ENCODE assay signal across 8 cellular contexts in the genomic region with DNA sequence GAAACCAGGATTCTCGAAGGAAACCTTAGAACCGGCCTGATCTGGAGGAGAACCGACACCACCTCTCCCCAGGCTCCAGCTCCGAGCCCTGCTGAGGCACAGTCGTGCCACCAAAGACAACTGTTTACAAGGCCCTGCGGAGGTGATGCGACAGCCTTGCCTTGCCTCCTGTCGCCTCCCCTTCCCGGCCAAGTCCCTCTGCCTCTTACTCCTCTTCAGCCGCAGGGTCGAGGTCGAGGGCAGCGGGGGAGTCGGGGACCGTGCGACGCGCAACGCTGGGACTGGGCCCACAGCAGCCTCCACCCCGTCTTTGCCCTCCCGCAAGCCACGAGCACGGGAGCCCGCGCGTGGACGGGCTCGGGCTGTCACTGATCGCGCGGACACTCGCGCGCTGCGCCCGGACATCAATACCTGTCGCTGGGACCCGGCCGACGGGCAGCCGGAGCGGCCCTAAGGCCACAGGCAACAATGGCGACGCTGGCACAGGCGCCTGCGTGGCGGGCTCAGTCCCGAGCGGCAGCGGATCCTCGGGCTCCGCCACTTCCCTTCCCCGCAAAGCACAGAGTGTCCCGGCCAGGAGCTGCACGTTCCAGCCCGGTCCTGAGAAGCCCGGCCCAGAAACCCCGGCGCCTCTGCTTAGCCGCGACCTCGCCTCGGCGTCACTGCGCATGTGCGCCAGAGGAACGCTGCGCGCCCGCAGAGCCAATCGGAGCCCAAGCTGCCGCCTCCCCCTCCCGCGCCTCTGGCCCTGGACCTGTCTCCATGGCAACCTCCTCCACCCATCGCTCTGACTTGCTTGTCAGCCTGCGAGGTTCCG. TPM values are rescaled to one million over a fixed set of nuclear protein-coding genes. Genes with fewer than 3 reads are reported as not detected.
A peak's percentile ranks its signal among the peaks of the same experiment; 100 is the strongest.
DNase-seq lines count a peak whose midpoint lies in the region; ATAC-seq, FAIRE-seq and TF ChIP-seq lines count a peak whose summit lies in the region.

TSS of gene ZNF287 (minus strand) at position 664 of the 817 bp plus-strand sequence. CDS start 1,473 bp downstream, outside the sequence.

- dilution Hi-C loops in endothelial cell of umbilical vein (cut with MboI; ENCODE audit: extremely low pct_ligation_motif_present, low sequenced_read_pairs), result no loop called here

- no peaks in the 10 kb centered on the region for H3K9me3 ChIP-seq in BE2C
- no peaks in the 10 kb centered on the region for H3K9me3 ChIP-seq in endothelial cell of umbilical vein (replicated peaks; ENCODE audit: control insufficient read depth, insufficient read depth, low read length)

- no peak within 1 kb of the TSS for H3K27ac ChIP-seq in endothelial cell of umbilical vein (ENCODE audit: insufficient read depth, low read depth, low read length)

- no peak for TF ChIP-seq CTCF in BE2C (IDR thresholded peaks at IDR 0.05; ENCODE audit: low read depth, low read length)
- TF ChIP-seq CTCF in endothelial cell of umbilical vein (IDR thresholded peaks at IDR 0.05; ENCODE audit: extremely low read depth in 1 of 2, insufficient read depth in 1 of 2, low read depth in 1 of 2, low read length in 2 of 2), result no peak

- CTCF ChIA-PET in endothelial cell of umbilical vein (lab: Charles Lee), result interaction anchor here (0.5 to 1.6 kb wide), 3 partner anchors 16 to 21 kb away, joined by 3 to 11 read pairs (median 6); no protein-coding TSS in a partner anchor

- peak within 1 kb of the TSS; percentile 14 for H3K9ac ChIP-seq in endothelial cell of umbilical vein (replicated peaks; ENCODE audit: extremely low read depth, insufficient read depth, low read length)

- H3K9me1 ChIP-seq in endothelial cell of umbilical vein (replicated peaks; ENCODE audit: control insufficient read depth, extremely low read depth, insufficient read depth, low read length), result no peaks in the 10 kb centered on the region

- H3K4me3 ChIP-seq in BE2C (ENCODE audit: low read depth, low read length) (peak within 1 kb of the TSS; percentile 66), endothelial cell of umbilical vein (replicated peaks in 1 of 3; ENCODE audit: insufficient read depth in 1 of 3, low read depth in 1 of 3, low read length in 3 of 3) (peak within 1 kb of the TSS; percentile 40 to 61 (median 51))

- H2AFZ ChIP-seq in endothelial cell of umbilical vein (ENCODE audit: low read depth, low read length), result peak within 1 kb of the TSS; percentile 97

- H3K36me3 ChIP-seq in BE2C (no peaks in the 10 kb centered on the region), endothelial cell of umbilical vein (ENCODE audit: control insufficient read depth in 2 of 2, extremely low read depth in 1 of 2, insufficient read depth in 2 of 2, low read length in 2 of 2) (no peaks in the 10 kb centered on the region)

- ATAC-seq in HG03469 (IDR thresholded peaks at IDR 0.05; ENCODE audit: unreplicated experiment), result peak; percentile 92

- DNase-seq in BE2C (peak; percentile 88), GM19240 (ENCODE audit: insufficient read length, low spot score) (peak; percentile 97), NCI-H748 treated with DMSO at 0.1 percent for 48 hours (lab: John Stamatoyannopoulos, UW) (peak; percentile 94), activated T-cell treated with anti-CD3 and anti-CD28 coated beads for 1 hour (ENCODE audit: low read depth) (peak; percentile 87), endothelial cell of umbilical vein (ENCODE audit: low read depth, low spot score) (peak; percentile 86), midbrain (lab: John Stamatoyannopoulos, UW) (peak; percentile 98)
- DNase-seq in stimulated activated CD8-positive, alpha-beta memory T cell treated with anti-CD3 and anti-CD28 coated beads, Interleukin-15, amount 100 ng/mL, for 4 hours (ENCODE audit: low read depth in 2 of 2), result peak; percentile 85 to 90

- TF ChIP-seq POLR2A in endothelial cell of umbilical vein (IDR thresholded peaks at IDR 0.05; ENCODE audit: low read depth, low read length), result peak; percentile 54

- H4K20me1 ChIP-seq in endothelial cell of umbilical vein (replicated peaks; ENCODE audit: control insufficient read depth, extremely low read depth, insufficient read depth, low read length), result no peaks in the 10 kb centered on the region

- H3K79me2 ChIP-seq in endothelial cell of umbilical vein (ENCODE audit: control insufficient read depth, insufficient read depth, low read length), result no peaks in the 10 kb centered on the region

- H3K27me3 ChIP-seq in BE2C (no peaks in the 10 kb centered on the region), endothelial cell of umbilical vein (ENCODE audit: control insufficient read depth in 2 of 2, insufficient read depth in 2 of 2, low read length in 2 of 2) (peaks cover 0 to 5% of the 10 kb centered on the region in 2 experiments)

- FAIRE-seq in endothelial cell of umbilical vein (lab: Jason Lieb, UNC), result peak; percentile 91

- H3K4me2 ChIP-seq in endothelial cell of umbilical vein (ENCODE audit: insufficient read depth, low read length), result peak within 1 kb of the TSS; percentile 72

- H3K4me1 ChIP-seq in BE2C (no peaks in the 10 kb centered on the region), endothelial cell of umbilical vein (ENCODE audit: control insufficient read depth, extremely low read depth, insufficient read depth, low read length) (peaks cover 4% of the 10 kb centered on the region)

- POLR2A ChIA-PET in endothelial cell of umbilical vein (lab: Charles Lee), result no interaction called here

- intact Hi-C loops in endothelial cell of umbilical vein (cut with micrococcal nuclease), result no loop called here

- no TSS peak for BruUV-seq in endothelial cell of umbilical vein (replicated peaks; lab: Mats Ljungman, UMichigan)

TF ChIP-seq in endothelial cell of umbilical vein, 7 proteins besides CTCF, POLR2A, EP300 and RAD21:
- TF ChIP-seq FOS (IDR thresholded peaks at IDR 0.05; ENCODE audit: borderline replicate concordance, insufficient read depth, low read length) (no peak), MYC (IDR thresholded peaks at IDR 0.05; ENCODE audit: low read depth, low read length) (no peak), GATA2 (IDR thresholded peaks at IDR 0.05; ENCODE audit: insufficient read depth, insufficient read length, low read depth, low read length) (no peak), JUN (IDR thresholded peaks at IDR 0.05; ENCODE audit: borderline replicate concordance, insufficient read depth, insufficient read length, low read depth) (no peak), POLR2AphosphoS5 (IDR thresholded peaks at IDR 0.05; ENCODE audit: insufficient read depth, low read depth, low read length) (peak; percentile 62), EZH2 (IDR thresholded peaks at IDR 0.05; ENCODE audit: borderline replicate concordance, low read depth, low read length, severe bottlenecking) (peak; percentile 16)
- TF ChIP-seq, protein P1, sequence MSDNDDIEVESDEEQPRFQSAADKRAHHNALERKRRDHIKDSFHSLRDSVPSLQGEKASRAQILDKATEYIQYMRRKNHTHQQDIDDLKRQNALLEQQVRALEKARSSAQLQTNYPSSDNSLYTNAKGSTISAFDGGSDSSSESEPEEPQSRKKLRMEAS (IDR thresholded peaks at IDR 0.05; ENCODE audit: insufficient read depth, insufficient read length), result no peak
TF ChIP-seq in endothelial cell of umbilical vein: peak in this region for 2.

RNA-seq across cellular contexts. Expression of gene ZNF287, which starts in this region (rescaled TPM):
- 7.6 TPM for polyA plus RNA-seq in BE2C (2012; ENCODE audit: insufficient read depth, insufficient read length, low read depth)
- total RNA-seq in endothelial cell of umbilical vein, result 5.5 and 6.9 TPM in 2 replicates
- polyA plus RNA-seq in endothelial cell of umbilical vein, result 2.5 and 3.6 TPM in 2 replicates
- polyA plus RNA-seq in endothelial cell of umbilical vein (2011; cell fraction: cytosol; rRNA removed), result 3.5 and 4.2 TPM in 2 replicates
- 4.8 and 6.5 TPM in 2 replicates for polyA plus RNA-seq in endothelial cell of umbilical vein (2011; cell fraction: nucleus; rRNA removed)
- polyA plus RNA-seq in endothelial cell of umbilical vein (2012), result 8.9 and 9.5 TPM in 2 replicates
- polyA minus RNA-seq in endothelial cell of umbilical vein, result 3.4 and 4.2 TPM in 2 replicates
- polyA minus RNA-seq in endothelial cell of umbilical vein (2011; cell fraction: cytosol; rRNA and poly(A)+ RNA removed), result not detected
- polyA minus RNA-seq in endothelial cell of umbilical vein (2011; cell fraction: nucleus; rRNA and poly(A)+ RNA removed), result 2.6 TPM in 2 replicates
